Comparison of ENCODE assay signal across 12 cellular contexts in genomic region chr10:6578221-6579192, GRCh38. TPM values are rescaled to one million over a fixed set of nuclear protein-coding genes. Genes with fewer than 3 reads are reported as not detected.
A peak's percentile ranks its signal among the peaks of the same experiment; 100 is the strongest.
DNase-seq lines count a peak whose midpoint lies in the region; ATAC-seq and TF ChIP-seq lines count a peak whose summit lies in the region.
"Had no signal": no experiment of that assay in that cellular context is flagged by ENCODE, and none has a peak within 500 bp of the region (broad histone marks: within the 10 kb centered on the region; RNA-seq: fewer than 3 reads in every experiment).

No MANE protein-coding gene starts in this region.

- H3K4me3 ChIP-seq in CD8-positive, alpha-beta T cell (ENCODE audit: low read depth, low read length) = peak overlapping the region; percentile 84
- H3K4me3 ChIP-seq in trophoblast cell (ENCODE audit: low read depth, low read length) (no peak overlapping the region), right atrium auricular region (no peak overlapping the region)
- H3K4me3 ChIP-seq: uterus had no signal

- H3K79me2 ChIP-seq in trophoblast cell (ENCODE audit: control insufficient read depth, insufficient read depth, low read length, poor library complexity) = peaks cover 2% of the 10 kb centered on the region

- no peak overlapping the region for H4K91ac ChIP-seq in trophoblast cell (ENCODE audit: low read depth, low read length)

- no peak overlapping the region for H3K9ac ChIP-seq in trophoblast cell (ENCODE audit: low read length)

- peak overlapping the region; percentile 90 for H3K27ac Mint-ChIP-seq in CD8-positive, alpha-beta T cell
- H3K27ac Mint-ChIP-seq in brain = peak overlapping the region in 2 of 5 experiments; percentile 52 to 79
- peak overlapping the region; percentile 86 to 97 for H3K27ac Mint-ChIP-seq in natural killer cell treated with Interleukin-12 subunit alpha and Interleukin-12 subunit beta and Interleukin-15 and Interleukin-18, amount 100 ng/mL, for 72 hours
- H3K27ac Mint-ChIP-seq: memory B cell had no signal

- H3K9me3 ChIP-seq in CD8-positive, alpha-beta T cell (ENCODE audit: low read length) = no peaks in the 10 kb centered on the region
- H3K9me3 ChIP-seq in trophoblast cell (ENCODE audit: insufficient read depth, low read depth, low read length) (no peaks in the 10 kb centered on the region), right atrium auricular region (no peaks in the 10 kb centered on the region)
- H3K9me3 ChIP-seq: HAP-1, uterus had no signal

- no CpG with 5 or more reads among the region's 21 CpGs for WGBS in trophoblast cell (ENCODE audit: extremely low coverage, insufficient coverage, insufficient read length)

- H3K27me3 Mint-ChIP-seq in CD8-positive, alpha-beta T cell (ENCODE audit: low read depth) = no peaks in the 10 kb centered on the region
- H3K27me3 Mint-ChIP-seq in brain = peaks cover 33% of the 10 kb centered on the region
- no peaks in the 10 kb centered on the region for H3K27me3 Mint-ChIP-seq in natural killer cell treated with Interleukin-12 subunit alpha and Interleukin-12 subunit beta and Interleukin-15 and Interleukin-18, amount 100 ng/mL, for 72 hours

- H3K4me3 Mint-ChIP-seq in CD8-positive, alpha-beta T cell = peak overlapping the region; percentile 84
- H3K4me3 Mint-ChIP-seq in brain = peak overlapping the region; percentile 72 to 84 (median 80)
- H3K4me3 Mint-ChIP-seq in natural killer cell treated with Interleukin-12 subunit alpha and Interleukin-12 subunit beta and Interleukin-15 and Interleukin-18, amount 100 ng/mL, for 72 hours = peak overlapping the region; percentile 92

- no peak overlapping the region for H2AK5ac ChIP-seq in trophoblast cell (ENCODE audit: low read length)

- CTCF ChIA-PET in CD8-positive, alpha-beta T cell (lab: Charles Lee) = interaction anchor here (0.8 to 9.1 kb wide), 18 partner anchors 8 to 168 kb away, joined by 3 to 179 read pairs (median 5); no protein-coding TSS in a partner anchor

- no peaks in the 10 kb centered on the region for H3K36me3 ChIP-seq in CD8-positive, alpha-beta T cell (ENCODE audit: insufficient read depth, low read length)
- H3K36me3 ChIP-seq in trophoblast cell (ENCODE audit: control insufficient read depth in 1 of 2, insufficient read depth in 2 of 2, low read length in 2 of 2) (no peaks in the 10 kb centered on the region), right atrium auricular region (no peaks in the 10 kb centered on the region)
- H3K36me3 ChIP-seq: HAP-1, uterus had no signal

- H3K4me1 ChIP-seq in CD8-positive, alpha-beta T cell (ENCODE audit: insufficient read depth, low read length) = peaks cover 65% of the 10 kb centered on the region
- H3K4me1 ChIP-seq in trophoblast cell (ENCODE audit: control insufficient read depth in 1 of 2, insufficient read depth in 2 of 2, low read length in 2 of 2) = peaks cover 0 to 3% of the 10 kb centered on the region in 2 experiments
- peaks cover 0 to 9% of the 10 kb centered on the region in 2 donors for H3K4me1 ChIP-seq in right atrium auricular region
- H3K4me1 ChIP-seq: uterus had no signal

- H4K12ac ChIP-seq in trophoblast cell (ENCODE audit: low read depth, low read length) = no peak overlapping the region

- no peaks in the 10 kb centered on the region for H3K27me3 ChIP-seq in CD8-positive, alpha-beta T cell (ENCODE audit: insufficient read depth, low read length)
- H3K27me3 ChIP-seq in trophoblast cell (ENCODE audit: insufficient read depth, low read length) = no peaks in the 10 kb centered on the region
- no peaks in the 10 kb centered on the region for H3K27me3 ChIP-seq in right atrium auricular region
- H3K27me3 ChIP-seq: uterus had no signal

- ATAC-seq in CD8-positive, alpha-beta T cell = peak; percentile 47
- ATAC-seq in natural killer cell treated with Interleukin-12 subunit alpha and Interleukin-12 subunit beta and Interleukin-15 and Interleukin-18, amount 100 ng/mL, for 72 hours = no peak
- no peak for ATAC-seq in HG02885 (IDR thresholded peaks at IDR 0.05; ENCODE audit: poor library complexity, unreplicated experiment)
- ATAC-seq in HG02970 (IDR thresholded peaks at IDR 0.05; ENCODE audit: low FRiP score, unreplicated experiment) = no peak
- ATAC-seq: SK-N-SH treated with all-trans-retinoic acid at 6 μM for 48 hours had no signal

- H3K23ac ChIP-seq in trophoblast cell (ENCODE audit: low read length) = no peak overlapping the region

- H3K18ac ChIP-seq in trophoblast cell (ENCODE audit: low read length) = no peak overlapping the region

- H4K8ac ChIP-seq in trophoblast cell (ENCODE audit: low read depth, low read length) = no peak overlapping the region

- no peak overlapping the region for H2BK120ac ChIP-seq in trophoblast cell (ENCODE audit: insufficient read depth, low read length, poor library complexity)

- H3K4me2 ChIP-seq in trophoblast cell (ENCODE audit: low read length) = no peak overlapping the region

- no peaks in the 10 kb centered on the region for H3K9me3 Mint-ChIP-seq in CD8-positive, alpha-beta T cell
- peaks cover 0 to 3% (median 0%) of the 10 kb centered on the region in 5 experiments for H3K9me3 Mint-ChIP-seq in brain
- peaks cover 2% of the 10 kb centered on the region for H3K9me3 Mint-ChIP-seq in natural killer cell treated with Interleukin-12 subunit alpha and Interleukin-12 subunit beta and Interleukin-15 and Interleukin-18, amount 100 ng/mL, for 72 hours
- H3K9me3 Mint-ChIP-seq: memory B cell had no signal

- peaks cover 46% of the 10 kb centered on the region for H3K36me3 Mint-ChIP-seq in CD8-positive, alpha-beta T cell
- no peaks in the 10 kb centered on the region for H3K36me3 Mint-ChIP-seq in brain
- peaks cover 22% of the 10 kb centered on the region for H3K36me3 Mint-ChIP-seq in natural killer cell treated with Interleukin-12 subunit alpha and Interleukin-12 subunit beta and Interleukin-15 and Interleukin-18, amount 100 ng/mL, for 72 hours
- H3K36me3 Mint-ChIP-seq: memory B cell had no signal

- POLR2A ChIA-PET in CD8-positive, alpha-beta T cell (lab: Charles Lee) = interaction anchor here (0.7 to 6.3 kb wide), 18 partner anchors 10 to 376 kb away, joined by 3 to 29 read pairs (median 4); partner anchors contain the start of gene PFKFB3

- no peak overlapping the region for H2BK5ac ChIP-seq in trophoblast cell (ENCODE audit: low read depth, low read length, poor library complexity)

- H3K4me1 Mint-ChIP-seq in CD8-positive, alpha-beta T cell (ENCODE audit: low read depth) = peaks cover 73% of the 10 kb centered on the region
- peaks cover 35% of the 10 kb centered on the region for H3K4me1 Mint-ChIP-seq in brain
- peaks cover 75 to 76% of the 10 kb centered on the region in 2 donors for H3K4me1 Mint-ChIP-seq in natural killer cell treated with Interleukin-12 subunit alpha and Interleukin-12 subunit beta and Interleukin-15 and Interleukin-18, amount 100 ng/mL, for 72 hours (ENCODE audit: low read depth in 2 of 2)

- H2AFZ ChIP-seq in trophoblast cell (ENCODE audit: insufficient read depth, low read length, poor library complexity) = no peak overlapping the region

- no peak overlapping the region for H3K4ac ChIP-seq in trophoblast cell (ENCODE audit: low read depth, low read length)

- H3K79me1 ChIP-seq in trophoblast cell (ENCODE audit: low read length) = peaks cover 8% of the 10 kb centered on the region

- no peak for TF ChIP-seq CTCF in CD8-positive, alpha-beta T cell (IDR thresholded peaks at IDR 0.05)
- TF ChIP-seq CTCF in brain (conservative IDR thresholded peaks at IDR 0.05) (no peak), right atrium auricular region (IDR thresholded peaks at IDR 0.05) (no peak)

- H3K27ac ChIP-seq in CD8-positive, alpha-beta T cell (ENCODE audit: low read depth, low read length) = peak overlapping the region; percentile 68
- H3K27ac ChIP-seq in trophoblast cell (ENCODE audit: low read depth, low read length) (no peak overlapping the region), right atrium auricular region (no peak overlapping the region)
- H3K27ac ChIP-seq: uterus had no signal

- DNase-seq in CD8-positive, alpha-beta T cell = peak in 4 of 7 experiments; percentile 52 to 70 (median 56)
- peak; percentile 68 for DNase-seq in OCI-M1 (lab: John Stamatoyannopoulos, UW)
- no peak for DNase-seq in natural killer cell treated with Interleukin-12 subunit alpha and Interleukin-12 subunit beta and Interleukin-15 and Interleukin-18, amount 100 ng/mL, for 72 hours (ENCODE audit: low spot score)
- DNase-seq in trophoblast cell = no peak
- no peak for DNase-seq in right atrium auricular region (ENCODE audit: low spot score)
- DNase-seq: uterus had no signal

- no peak overlapping the region for H3K14ac ChIP-seq in trophoblast cell (ENCODE audit: low read length)

- H2BK12ac ChIP-seq in trophoblast cell (ENCODE audit: low read length) = no peak overlapping the region

- intact Hi-C loops in CD8-positive, alpha-beta T cell (cut with DNase I, micrococcal nuclease) = loop anchor here (1.0 to 10.0 kb wide), 11 partner anchors 8 to 836 kb away; partner anchors contain the start of gene SFMBT2 (in 1 of the 2)

RNA-seq across cellular contexts. Expression of gene PRKCQ, which starts 1.6 kb away (rescaled TPM):
- 10 to 100 TPM; 26.3 to 26.6 TPM for total RNA-seq in CD8-positive, alpha-beta T cell
- polyA plus RNA-seq in brain (ENCODE audit: insufficient read depth, low read depth, low replicate concordance) = 5.1 TPM
- 10 to 100 TPM; 55.3 to 79.0 TPM for total RNA-seq in natural killer cell treated with Interleukin-12 subunit alpha and Interleukin-12 subunit beta and Interleukin-15 and Interleukin-18, amount 100 ng/mL, for 72 hours
- polyA plus RNA-seq in trophoblast cell (2013) = 1.1 and 1.3 TPM in 2 replicates
- under 1 TPM in 1 of 2 donors, not detected in 1; 0.43 TPM for total RNA-seq in right atrium auricular region

Comparison
In these comparisons a context has a peak if more than half of its experiments do, and no peak if none do; other contexts are left out.
1. DNase-seq: peak in CD8-positive, alpha-beta T cell (4 of 7) and OCI-M1 (single experiment); none in natural killer cell treated with Interleukin-12 subunit alpha and Interleukin-12 subunit beta and Interleukin-15 and Interleukin-18, amount 100 ng/mL, for 72 hours (single experiment), trophoblast cell (0 of 2) and right atrium auricular region (single experiment).
2. RNA of gene PRKCQ, which starts 1.6 kb away (total RNA-seq): 55.3 to 79.0 TPM in natural killer cell treated with Interleukin-12 subunit alpha and Interleukin-12 subunit beta and Interleukin-15 and Interleukin-18, amount 100 ng/mL, for 72 hours and 26.3 to 26.6 TPM in CD8-positive, alpha-beta T cell; 0.43 TPM in right atrium auricular region; every median in the first group is over 10 times any median in the second.
3. Peak in every context shown above with its lines, with median percentiles within 50 percentile points of each other: H3K4me3 Mint-ChIP-seq.